1 cellular context compared by ENCODE assay signal in genomic region chr21:41712730-41713129, GRCh38.
TF ChIP-seq lines count a peak whose summit lies in the region.

No MANE protein-coding gene starts in this region.

TF ChIP-seq in HepG2, 621 proteins besides CTCF, POLR2A, EP300 and RAD21 (continued from another document and continues in another):
- no peak for TF ChIP-seq HIC2 (CRISPR knock-in tag; IDR thresholded peaks at IDR 0.05; ENCODE audit: low read depth)
- TF ChIP-seq ZNF615 (CRISPR knock-in tag; IDR thresholded peaks at IDR 0.05; ENCODE audit: borderline replicate concordance), result no peak
- TF ChIP-seq ZNF335 (CRISPR knock-in tag; IDR thresholded peaks at IDR 0.05), result no peak
- no peak for TF ChIP-seq IRX3 (CRISPR knock-in tag; IDR thresholded peaks at IDR 0.05; ENCODE audit: borderline replicate concordance, low read depth)
- no peak for TF ChIP-seq SCMH1 (CRISPR knock-in tag; IDR thresholded peaks at IDR 0.05; ENCODE audit: borderline replicate concordance)
- TF ChIP-seq AHDC1 (CRISPR knock-in tag; IDR thresholded peaks at IDR 0.05; ENCODE audit: borderline replicate concordance), result no peak
- no peak for TF ChIP-seq NBN (conservative IDR thresholded peaks at IDR 0.05)
- no peak for TF ChIP-seq PHF8 (CRISPR knock-in tag; IDR thresholded peaks at IDR 0.05)
- no peak for TF ChIP-seq ZNF124 (CRISPR knock-in tag; IDR thresholded peaks at IDR 0.05)
- TF ChIP-seq PRPF4 (IDR thresholded peaks at IDR 0.05; ENCODE audit: low read depth, low read length, poor library complexity, severe bottlenecking), result no peak
- no peak for TF ChIP-seq PBX2 (CRISPR knock-in tag; IDR thresholded peaks at IDR 0.05)
- TF ChIP-seq ZNF318 (CRISPR knock-in tag; IDR thresholded peaks at IDR 0.05), result no peak
- TF ChIP-seq ZNF232 (CRISPR knock-in tag; IDR thresholded peaks at IDR 0.05; ENCODE audit: borderline replicate concordance), result no peak
- no peak for TF ChIP-seq ZNF766 (CRISPR knock-in tag; IDR thresholded peaks at IDR 0.05; ENCODE audit: borderline replicate concordance)
- TF ChIP-seq HNRNPUL1 (IDR thresholded peaks at IDR 0.05; ENCODE audit: low read depth, low read length), result no peak
- no peak for TF ChIP-seq ADNP (CRISPR knock-in tag; IDR thresholded peaks at IDR 0.05)
- no peak for TF ChIP-seq ZNF775 (CRISPR knock-in tag; IDR thresholded peaks at IDR 0.05; ENCODE audit: borderline replicate concordance)
- no peak for TF ChIP-seq BRF2 (CRISPR knock-in tag; IDR thresholded peaks at IDR 0.05)
- TF ChIP-seq ZNF513 (CRISPR knock-in tag; conservative IDR thresholded peaks at IDR 0.05), result no peak
- TF ChIP-seq MIER3 (CRISPR knock-in tag; IDR thresholded peaks at IDR 0.05; ENCODE audit: borderline replicate concordance), result peak; percentile 54; the same call in 1 of the 2 replicates
- peak; percentile 89 for TF ChIP-seq BCL6 (CRISPR knock-in tag; IDR thresholded peaks at IDR 0.05)
- TF ChIP-seq ZNF44 (CRISPR knock-in tag; IDR thresholded peaks at IDR 0.05), result no peak
- TF ChIP-seq TEAD2 (CRISPR knock-in tag; IDR thresholded peaks at IDR 0.05), result no peak
- TF ChIP-seq ZNF768 (CRISPR knock-in tag; IDR thresholded peaks at IDR 0.05), result no peak
- TF ChIP-seq KDM1A (CRISPR knock-in tag; IDR thresholded peaks at IDR 0.05), result no peak
- no peak for TF ChIP-seq RFX1 (IDR thresholded peaks at IDR 0.05)
- no peak for TF ChIP-seq NR3C1 (CRISPR knock-in tag; IDR thresholded peaks at IDR 0.05)
- TF ChIP-seq EZH2 (conservative IDR thresholded peaks at IDR 0.05; ENCODE audit: low read depth, low read length), result no peak
- TF ChIP-seq ZFAT (CRISPR knock-in tag; conservative IDR thresholded peaks at IDR 0.05), result no peak
- TF ChIP-seq TFAP4 (IDR thresholded peaks at IDR 0.05; ENCODE audit: borderline replicate concordance, low read depth), result no peak
- no peak for TF ChIP-seq SMYD3 (CRISPR knock-in tag; IDR thresholded peaks at IDR 0.05)
- no peak for TF ChIP-seq TERF1 (CRISPR knock-in tag; IDR thresholded peaks at IDR 0.05)
- no peak for TF ChIP-seq MYPOP (CRISPR knock-in tag; IDR thresholded peaks at IDR 0.05)
- TF ChIP-seq YEATS4 (CRISPR knock-in tag; IDR thresholded peaks at IDR 0.05; ENCODE audit: borderline replicate concordance), result no peak
- TF ChIP-seq ZNF138 (CRISPR knock-in tag; IDR thresholded peaks at IDR 0.05; ENCODE audit: low read depth), result no peak
- no peak for TF ChIP-seq CHD4 (IDR thresholded peaks at IDR 0.05; ENCODE audit: borderline replicate concordance, low read length)
